ENCODE assay signal across 1 cellular context in the genomic region with DNA sequence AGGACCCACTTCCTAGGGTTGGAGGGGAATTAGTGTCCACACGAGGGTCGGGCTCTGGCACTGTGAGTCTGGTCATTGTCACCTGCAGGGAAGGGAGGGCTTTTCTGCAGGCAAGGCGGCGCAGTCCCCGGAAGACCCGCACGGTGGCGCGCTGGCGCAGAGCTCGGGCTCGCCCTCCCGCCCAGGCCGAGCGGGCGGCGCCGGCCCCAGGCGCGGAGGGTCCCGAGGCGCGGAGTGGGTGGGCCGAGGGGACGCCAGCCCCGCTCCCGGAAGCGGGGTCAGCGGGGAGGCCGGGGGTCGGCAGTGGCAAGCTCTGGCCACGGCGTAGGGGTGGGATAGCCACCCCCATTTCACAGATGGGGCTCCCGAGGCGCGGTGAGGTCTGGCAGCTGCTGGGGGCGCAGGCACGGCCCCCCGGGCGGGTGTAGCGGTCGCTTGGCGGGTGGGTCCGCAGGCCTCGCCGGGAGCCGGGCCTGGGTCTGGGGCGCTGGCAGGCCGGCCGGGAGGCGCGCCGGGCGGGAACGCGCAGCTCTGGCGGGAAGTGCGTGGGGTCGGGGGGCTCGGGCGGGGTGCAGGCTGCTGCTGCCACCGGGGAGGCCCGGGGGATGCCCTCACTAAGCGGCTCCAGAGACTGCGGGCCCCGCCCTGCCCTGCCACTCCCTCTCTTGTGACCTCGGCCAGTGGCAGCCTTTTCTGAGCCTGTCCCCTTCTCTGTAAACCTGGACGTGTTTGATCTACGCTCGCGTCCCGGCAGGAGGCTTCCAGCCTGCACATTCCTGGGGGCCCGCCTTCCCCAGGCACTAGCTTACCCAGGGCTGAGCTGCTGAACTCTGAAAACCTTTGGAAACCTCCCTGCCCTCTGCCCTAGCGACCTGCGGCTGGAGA.
TF ChIP-seq lines count a peak whose summit lies in the region.

No MANE protein-coding gene starts in this region.

TF ChIP-seq in GM23338, 12 proteins besides CTCF, POLR2A, EP300 and RAD21:
- TF ChIP-seq, protein P1, sequence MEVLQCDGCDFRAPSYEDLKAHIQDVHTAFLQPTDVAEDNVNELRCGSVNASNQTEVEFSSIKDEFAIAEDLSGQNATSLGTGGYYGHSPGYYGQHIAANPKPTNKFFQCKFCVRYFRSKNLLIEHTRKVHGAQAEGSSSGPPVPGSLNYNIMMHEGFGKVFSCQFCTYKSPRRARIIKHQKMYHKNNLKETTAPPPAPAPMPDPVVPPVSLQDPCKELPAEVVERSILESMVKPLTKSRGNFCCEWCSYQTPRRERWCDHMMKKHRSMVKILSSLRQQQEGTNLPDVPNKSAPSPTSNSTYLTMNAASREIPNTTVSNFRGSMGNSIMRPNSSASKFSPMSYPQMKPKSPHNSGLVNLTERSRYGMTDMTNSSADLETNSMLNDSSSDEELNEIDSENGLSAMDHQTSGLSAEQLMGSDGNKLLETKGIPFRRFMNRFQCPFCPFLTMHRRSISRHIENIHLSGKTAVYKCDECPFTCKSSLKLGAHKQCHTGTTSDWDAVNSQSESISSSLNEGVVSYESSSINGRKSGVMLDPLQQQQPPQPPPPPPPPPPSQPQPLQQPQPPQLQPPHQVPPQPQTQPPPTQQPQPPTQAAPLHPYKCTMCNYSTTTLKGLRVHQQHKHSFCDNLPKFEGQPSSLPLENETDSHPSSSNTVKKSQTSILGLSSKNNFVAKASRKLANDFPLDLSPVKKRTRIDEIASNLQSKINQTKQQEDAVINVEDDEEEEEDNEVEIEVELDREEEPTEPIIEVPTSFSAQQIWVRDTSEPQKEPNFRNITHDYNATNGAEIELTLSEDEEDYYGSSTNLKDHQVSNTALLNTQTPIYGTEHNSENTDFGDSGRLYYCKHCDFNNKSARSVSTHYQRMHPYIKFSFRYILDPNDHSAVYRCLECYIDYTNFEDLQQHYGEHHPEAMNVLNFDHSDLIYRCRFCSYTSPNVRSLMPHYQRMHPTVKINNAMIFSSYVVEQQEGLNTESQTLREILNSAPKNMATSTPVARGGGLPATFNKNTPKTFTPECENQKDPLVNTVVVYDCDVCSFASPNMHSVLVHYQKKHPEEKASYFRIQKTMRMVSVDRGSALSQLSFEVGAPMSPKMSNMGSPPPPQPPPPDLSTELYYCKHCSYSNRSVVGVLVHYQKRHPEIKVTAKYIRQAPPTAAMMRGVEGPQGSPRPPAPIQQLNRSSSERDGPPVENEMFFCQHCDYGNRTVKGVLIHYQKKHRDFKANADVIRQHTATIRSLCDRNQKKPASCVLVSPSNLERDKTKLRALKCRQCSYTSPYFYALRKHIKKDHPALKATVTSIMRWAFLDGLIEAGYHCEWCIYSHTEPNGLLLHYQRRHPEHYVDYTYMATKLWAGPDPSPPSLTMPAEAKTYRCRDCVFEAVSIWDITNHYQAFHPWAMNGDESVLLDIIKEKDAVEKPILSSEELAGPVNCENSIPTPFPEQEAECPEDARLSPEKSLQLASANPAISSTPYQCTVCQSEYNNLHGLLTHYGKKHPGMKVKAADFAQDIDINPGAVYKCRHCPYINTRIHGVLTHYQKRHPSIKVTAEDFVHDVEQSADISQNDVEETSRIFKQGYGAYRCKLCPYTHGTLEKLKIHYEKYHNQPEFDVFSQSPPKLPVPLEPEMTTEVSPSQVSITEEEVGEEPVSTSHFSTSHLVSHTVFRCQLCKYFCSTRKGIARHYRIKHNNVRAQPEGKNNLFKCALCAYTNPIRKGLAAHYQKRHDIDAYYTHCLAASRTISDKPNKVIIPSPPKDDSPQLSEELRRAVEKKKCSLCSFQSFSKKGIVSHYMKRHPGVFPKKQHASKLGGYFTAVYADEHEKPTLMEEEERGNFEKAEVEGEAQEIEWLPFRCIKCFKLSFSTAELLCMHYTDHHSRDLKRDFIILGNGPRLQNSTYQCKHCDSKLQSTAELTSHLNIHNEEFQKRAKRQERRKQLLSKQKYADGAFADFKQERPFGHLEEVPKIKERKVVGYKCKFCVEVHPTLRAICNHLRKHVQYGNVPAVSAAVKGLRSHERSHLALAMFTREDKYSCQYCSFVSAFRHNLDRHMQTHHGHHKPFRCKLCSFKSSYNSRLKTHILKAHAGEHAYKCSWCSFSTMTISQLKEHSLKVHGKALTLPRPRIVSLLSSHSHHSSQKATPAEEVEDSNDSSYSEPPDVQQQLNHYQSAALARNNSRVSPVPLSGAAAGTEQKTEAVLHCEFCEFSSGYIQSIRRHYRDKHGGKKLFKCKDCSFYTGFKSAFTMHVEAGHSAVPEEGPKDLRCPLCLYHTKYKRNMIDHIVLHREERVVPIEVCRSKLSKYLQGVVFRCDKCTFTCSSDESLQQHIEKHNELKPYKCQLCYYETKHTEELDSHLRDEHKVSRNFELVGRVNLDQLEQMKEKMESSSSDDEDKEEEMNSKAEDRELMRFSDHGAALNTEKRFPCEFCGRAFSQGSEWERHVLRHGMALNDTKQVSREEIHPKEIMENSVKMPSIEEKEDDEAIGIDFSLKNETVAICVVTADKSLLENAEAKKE (CRISPR knock-in tag; IDR thresholded peaks at IDR 0.05): no peak
- no peak for TF ChIP-seq POLR2AphosphoS5 (IDR thresholded peaks at IDR 0.05; ENCODE audit: low read depth)
- no peak for TF ChIP-seq EZH2phosphoT487 (IDR thresholded peaks at IDR 0.05; ENCODE audit: unreplicated experiment)
- TF ChIP-seq JUNB (IDR thresholded peaks at IDR 0.05; ENCODE audit: unreplicated experiment): no peak
- TF ChIP-seq NANOG (IDR thresholded peaks at IDR 0.05; ENCODE audit: borderline replicate concordance): no peak
- TF ChIP-seq STAT1 (IDR thresholded peaks at IDR 0.05; ENCODE audit: unreplicated experiment): no peak
- no peak for TF ChIP-seq ZNF331 (CRISPR knock-in tag; IDR thresholded peaks at IDR 0.05; ENCODE audit: low read depth)
